Comparison of ENCODE assay signal across 7 cellular contexts in genomic region chr6:12958052-12958706, GRCh38.
DNase-seq lines count a peak whose midpoint lies in the region; ATAC-seq and TF ChIP-seq lines count a peak whose summit lies in the region.

No MANE protein-coding gene starts in this region.

- H3F3A ChIP-seq in PC-3 (ENCODE audit: low read length, unreplicated experiment) = no peaks in the 10 kb centered on the region

- H3K9me3 ChIP-seq in stomach smooth muscle (ENCODE audit: control insufficient read depth in 2 of 2, low read length in 2 of 2) = no peaks in the 10 kb centered on the region
- no peaks in the 10 kb centered on the region for H3K9me3 ChIP-seq in PC-3 (ENCODE audit: low read length)

- peak overlapping the region; percentile 53 for H3K27ac ChIP-seq in angular gyrus (ENCODE audit: low read depth, low read length)
- peak overlapping the region; percentile 23 for H3K27ac ChIP-seq in layer of hippocampus (ENCODE audit: low read depth, low read length)
- H3K27ac ChIP-seq in stomach smooth muscle (ENCODE audit: low read length) = peak overlapping the region; percentile 90
- no peak overlapping the region for H3K27ac ChIP-seq in PC-3 (ENCODE audit: low read length)

- DNase-seq in HT1080 (ENCODE audit: low read depth) = peak; percentile 30
- DNase-seq in DMS153 treated with DMSO at 0.1 percent for 48 hours (lab: John Stamatoyannopoulos, UW; ENCODE audit: unreplicated experiment) = no peak
- no peak for DNase-seq in NCI-H82 treated with DMSO at 0.1 percent for 48 hours (lab: John Stamatoyannopoulos, UW; ENCODE audit: unreplicated experiment)
- DNase-seq in PC-3 = no peak

- H3K9me2 ChIP-seq in PC-3 (replicated peaks; ENCODE audit: low read length) = no peaks in the 10 kb centered on the region

- no peaks in the 10 kb centered on the region for H3K79me2 ChIP-seq in PC-3 (ENCODE audit: low read length)

- intact Hi-C loops in PC-3 (cut with micrococcal nuclease) = no loop called here

- H3K9ac ChIP-seq in stomach smooth muscle (ENCODE audit: low read length in 2 of 2) = peak overlapping the region; percentile 84 to 89
- no peak overlapping the region for H3K9ac ChIP-seq in PC-3 (ENCODE audit: low read length)

- no peak overlapping the region for H2AFZ ChIP-seq in PC-3 (ENCODE audit: low read length)

- POLR2A ChIA-PET in PC-3 (lab: Charles Lee; ENCODE audit: unreplicated experiment) = no interaction called here

- H3K36me3 ChIP-seq in stomach smooth muscle (ENCODE audit: control insufficient read depth in 2 of 2, insufficient read depth in 2 of 2, low read length in 2 of 2) = no peaks in the 10 kb centered on the region
- no peaks in the 10 kb centered on the region for H3K36me3 ChIP-seq in PC-3 (ENCODE audit: low read depth, low read length)

- no TSS peak for BruUV-seq in PC-3 (replicated peaks; lab: Mats Ljungman, UMichigan)

- peaks cover 13% of the 10 kb centered on the region for H3K4me1 ChIP-seq in stomach smooth muscle (ENCODE audit: control insufficient read depth, insufficient read depth, low read length)
- H3K4me1 ChIP-seq in PC-3 (ENCODE audit: insufficient read depth, low read length) = no peaks in the 10 kb centered on the region

- ATAC-seq in PC-3 = no peak

- H3K4me2 ChIP-seq in PC-3 (ENCODE audit: low read length) = no peak overlapping the region

- peak overlapping the region; percentile 93 to 95 for H3K4me3 ChIP-seq in stomach smooth muscle (ENCODE audit: low read length in 2 of 2)
- no peak overlapping the region for H3K4me3 ChIP-seq in PC-3 (ENCODE audit: low read length)

- TF ChIP-seq CTCF in PC-3 (conservative IDR thresholded peaks at IDR 0.05; ENCODE audit: low read depth, low read length) = no peak

- no peaks in the 10 kb centered on the region for H4K20me1 ChIP-seq in PC-3 (ENCODE audit: low read length)

- no peaks in the 10 kb centered on the region for H3K27me3 ChIP-seq in layer of hippocampus (ENCODE audit: control insufficient read depth, insufficient read depth, low read length)
- H3K27me3 ChIP-seq in stomach smooth muscle (ENCODE audit: control insufficient read depth in 1 of 2, insufficient read depth in 2 of 2, low read length in 2 of 2) = no peaks in the 10 kb centered on the region
- peaks cover 68% of the 10 kb centered on the region for H3K27me3 ChIP-seq in PC-3 (ENCODE audit: low read length)

- CTCF ChIA-PET in PC-3 (lab: Charles Lee) = no interaction called here
